Comparison of ENCODE assay signal across 1 cellular context in the genomic region with DNA sequence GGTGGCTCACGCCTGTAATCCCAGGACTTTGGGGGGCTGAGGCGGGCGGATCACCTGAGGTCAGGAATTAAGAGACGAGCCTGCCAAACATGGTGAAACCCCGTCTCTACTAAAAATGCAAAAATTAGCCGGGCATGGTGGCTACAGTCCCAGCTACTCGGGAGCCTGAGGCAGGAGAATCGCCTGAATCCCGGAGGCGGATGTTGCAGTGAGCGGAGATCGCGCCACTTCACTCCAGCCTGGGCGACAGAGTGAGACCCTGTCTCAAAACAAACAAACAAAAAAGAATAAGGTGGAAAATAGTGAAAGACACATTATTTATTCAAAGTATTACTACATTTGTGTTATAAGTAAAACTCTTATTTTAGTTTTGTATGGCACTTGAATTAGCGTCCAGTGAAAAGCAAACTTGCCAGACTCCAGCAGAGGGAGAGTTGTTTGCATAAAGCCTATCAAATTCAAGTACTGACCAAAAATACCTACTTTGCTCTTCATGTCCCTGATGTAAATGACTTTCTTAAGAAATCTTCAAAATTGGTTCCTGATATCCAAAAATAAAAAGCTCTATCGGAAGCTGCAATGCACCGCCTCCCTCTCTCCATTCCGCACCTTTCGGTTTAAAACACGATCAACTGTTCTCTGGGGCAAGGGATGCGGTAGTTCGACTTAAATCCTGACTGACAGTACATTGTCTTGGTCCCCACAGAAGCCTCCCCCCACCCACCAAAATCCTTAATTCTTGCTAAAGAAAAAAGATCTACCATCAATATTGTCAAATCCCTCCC.
TF ChIP-seq lines count a peak whose summit lies in the region.

No MANE protein-coding gene starts in this region.

TF ChIP-seq in GM23338, 12 proteins besides CTCF, POLR2A, EP300 and RAD21 (continued from another document):
- TF ChIP-seq, protein P1, sequence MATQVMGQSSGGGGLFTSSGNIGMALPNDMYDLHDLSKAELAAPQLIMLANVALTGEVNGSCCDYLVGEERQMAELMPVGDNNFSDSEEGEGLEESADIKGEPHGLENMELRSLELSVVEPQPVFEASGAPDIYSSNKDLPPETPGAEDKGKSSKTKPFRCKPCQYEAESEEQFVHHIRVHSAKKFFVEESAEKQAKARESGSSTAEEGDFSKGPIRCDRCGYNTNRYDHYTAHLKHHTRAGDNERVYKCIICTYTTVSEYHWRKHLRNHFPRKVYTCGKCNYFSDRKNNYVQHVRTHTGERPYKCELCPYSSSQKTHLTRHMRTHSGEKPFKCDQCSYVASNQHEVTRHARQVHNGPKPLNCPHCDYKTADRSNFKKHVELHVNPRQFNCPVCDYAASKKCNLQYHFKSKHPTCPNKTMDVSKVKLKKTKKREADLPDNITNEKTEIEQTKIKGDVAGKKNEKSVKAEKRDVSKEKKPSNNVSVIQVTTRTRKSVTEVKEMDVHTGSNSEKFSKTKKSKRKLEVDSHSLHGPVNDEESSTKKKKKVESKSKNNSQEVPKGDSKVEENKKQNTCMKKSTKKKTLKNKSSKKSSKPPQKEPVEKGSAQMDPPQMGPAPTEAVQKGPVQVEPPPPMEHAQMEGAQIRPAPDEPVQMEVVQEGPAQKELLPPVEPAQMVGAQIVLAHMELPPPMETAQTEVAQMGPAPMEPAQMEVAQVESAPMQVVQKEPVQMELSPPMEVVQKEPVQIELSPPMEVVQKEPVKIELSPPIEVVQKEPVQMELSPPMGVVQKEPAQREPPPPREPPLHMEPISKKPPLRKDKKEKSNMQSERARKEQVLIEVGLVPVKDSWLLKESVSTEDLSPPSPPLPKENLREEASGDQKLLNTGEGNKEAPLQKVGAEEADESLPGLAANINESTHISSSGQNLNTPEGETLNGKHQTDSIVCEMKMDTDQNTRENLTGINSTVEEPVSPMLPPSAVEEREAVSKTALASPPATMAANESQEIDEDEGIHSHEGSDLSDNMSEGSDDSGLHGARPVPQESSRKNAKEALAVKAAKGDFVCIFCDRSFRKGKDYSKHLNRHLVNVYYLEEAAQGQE (IDR thresholded peaks at IDR 0.05; ENCODE audit: unreplicated experiment): no peak
- TF ChIP-seq STAT1 (IDR thresholded peaks at IDR 0.05; ENCODE audit: unreplicated experiment): no peak
- no peak for TF ChIP-seq EZH2 (IDR thresholded peaks at IDR 0.05; ENCODE audit: low read depth, unreplicated experiment)
- TF ChIP-seq, protein P2, sequence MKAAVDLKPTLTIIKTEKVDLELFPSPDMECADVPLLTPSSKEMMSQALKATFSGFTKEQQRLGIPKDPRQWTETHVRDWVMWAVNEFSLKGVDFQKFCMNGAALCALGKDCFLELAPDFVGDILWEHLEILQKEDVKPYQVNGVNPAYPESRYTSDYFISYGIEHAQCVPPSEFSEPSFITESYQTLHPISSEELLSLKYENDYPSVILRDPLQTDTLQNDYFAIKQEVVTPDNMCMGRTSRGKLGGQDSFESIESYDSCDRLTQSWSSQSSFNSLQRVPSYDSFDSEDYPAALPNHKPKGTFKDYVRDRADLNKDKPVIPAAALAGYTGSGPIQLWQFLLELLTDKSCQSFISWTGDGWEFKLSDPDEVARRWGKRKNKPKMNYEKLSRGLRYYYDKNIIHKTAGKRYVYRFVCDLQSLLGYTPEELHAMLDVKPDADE (IDR thresholded peaks at IDR 0.05): no peak
- no peak for TF ChIP-seq NANOG (IDR thresholded peaks at IDR 0.05; ENCODE audit: borderline replicate concordance)
